In genomic region chr4:56051049-56051709, GRCh38 we compare ENCODE assay signal across 23 cellular contexts.
DNase-seq lines count a peak whose midpoint lies in the region; ATAC-seq and TF ChIP-seq lines count a peak whose summit lies in the region.
"Had no signal": no experiment of that assay in that cellular context is flagged by ENCODE, and none has a peak within 500 bp of the region (broad histone marks: within the 10 kb centered on the region; RNA-seq: fewer than 3 reads in every experiment).

No MANE protein-coding gene starts in this region.

- no peak for ATAC-seq in GM21825 (IDR thresholded peaks at IDR 0.05; ENCODE audit: unreplicated experiment)
- ATAC-seq: activated CD8-positive, alpha-beta memory T cell treated with anti-CD3 and anti-CD28 coated beads, Interleukin-2, amount 10 ng/mL, durations not matched to agents 7 days and 5 days; activated naive CD8-positive, alpha-beta T cell treated with anti-CD3 and anti-CD28 coated beads, Interleukin-2, amount 50 U/mL, for 24 hours; stimulated activated naive CD8-positive, alpha-beta T cell treated with anti-CD3 and anti-CD28 coated beads, Interleukin-15, amount 100 ng/mL, for 72 hours had no signal

- H3K9me3 Mint-ChIP-seq in progenitor cell of endocrine pancreas (ENCODE audit: low read depth) = no peaks in the 10 kb centered on the region
- H3K9me3 Mint-ChIP-seq: activated naive CD8-positive, alpha-beta T cell treated with anti-CD3 and anti-CD28 coated beads, Interleukin-2, amount 50 U/mL, for 24 hours; stimulated activated naive CD8-positive, alpha-beta T cell treated with anti-CD3 and anti-CD28 coated beads, Interleukin-15, amount 100 ng/mL, for 72 hours had no signal

- no peak for DNase-seq in WERI-Rb-1
- no peak for DNase-seq in progenitor cell of endocrine pancreas (ENCODE audit: low spot score, unreplicated experiment)
- DNase-seq in COR-L47 (lab: John Stamatoyannopoulos, UW) = no peak
- no peak for DNase-seq in NCI-H510A (lab: John Stamatoyannopoulos, UW)
- DNase-seq in amniotic stem cell (lab: John Stamatoyannopoulos, UW) = no peak
- DNase-seq: activated CD4-positive, alpha-beta T cell treated with anti-CD3 and anti-CD28 coated beads, Interleukin-2, amount 50 U/mL, for 1 hour; activated CD8-positive, alpha-beta memory T cell treated with anti-CD3 and anti-CD28 coated beads, Interleukin-2, amount 10 ng/mL, durations not matched to agents 7 days and 5 days; activated naive CD8-positive, alpha-beta T cell treated with anti-CD3 and anti-CD28 coated beads, Interleukin-2, amount 50 U/mL, for 24 hours; activated T-cell treated with anti-CD3 and anti-CD28 coated beads, Interleukin-2, amount 50 U/mL, for 48 hours; cerebellar nuclear complex; H7; kidney glomerular epithelial cell; MM.1S; NCI-H2029 treated with DMSO at 0.1 percent for 48 hours; stimulated activated CD8-positive, alpha-beta memory T cell treated with anti-CD3 and anti-CD28 coated beads, Interleukin-4, amount 100 ng/mL, for 48 hours; stimulated activated naive CD8-positive, alpha-beta T cell treated with anti-CD3 and anti-CD28 coated beads, Interleukin-15, amount 100 ng/mL, for 72 hours; thyroid gland had no signal

- peaks cover 45% of the 10 kb centered on the region for H3K4me1 Mint-ChIP-seq in progenitor cell of endocrine pancreas (ENCODE audit: low read depth)

- peak overlapping the region; percentile 98 for H3K4me3 Mint-ChIP-seq in progenitor cell of endocrine pancreas (ENCODE audit: low read depth)
- H3K4me3 Mint-ChIP-seq: activated CD8-positive, alpha-beta memory T cell treated with anti-CD3 and anti-CD28 coated beads, Interleukin-2, amount 10 ng/mL, durations not matched to agents 7 days and 5 days; activated naive CD8-positive, alpha-beta T cell treated with anti-CD3 and anti-CD28 coated beads, Interleukin-2, amount 50 U/mL, for 24 hours; CD4-positive, CD25-positive, alpha-beta regulatory T cell; stimulated activated naive CD8-positive, alpha-beta T cell treated with anti-CD3 and anti-CD28 coated beads, Interleukin-15, amount 100 ng/mL, for 72 hours had no signal

- no peaks in the 10 kb centered on the region for H3K36me3 ChIP-seq in HUES48 (ENCODE audit: control insufficient read depth, insufficient read depth, low read length)
- H3K36me3 ChIP-seq in WERI-Rb-1 = peaks cover 9% of the 10 kb centered on the region
- no peaks in the 10 kb centered on the region for H3K36me3 ChIP-seq in iPS-18a (ENCODE audit: control insufficient read depth, low read depth, low read length)
- H3K36me3 ChIP-seq: thyroid gland had no signal

- H3K27ac Mint-ChIP-seq in progenitor cell of endocrine pancreas = peak overlapping the region; percentile 100
- H3K27ac Mint-ChIP-seq: activated CD8-positive, alpha-beta memory T cell treated with anti-CD3 and anti-CD28 coated beads, Interleukin-2, amount 10 ng/mL, durations not matched to agents 7 days and 5 days; activated naive CD8-positive, alpha-beta T cell treated with anti-CD3 and anti-CD28 coated beads, Interleukin-2, amount 50 U/mL, for 24 hours; CD4-positive, CD25-positive, alpha-beta regulatory T cell; stimulated activated naive CD8-positive, alpha-beta T cell treated with anti-CD3 and anti-CD28 coated beads, Interleukin-15, amount 100 ng/mL, for 72 hours had no signal

- H3K27me3 ChIP-seq in HUES48 (ENCODE audit: control insufficient read depth, insufficient read depth, low read length) (no peaks in the 10 kb centered on the region), WERI-Rb-1 (ENCODE audit: insufficient read depth, low read depth, severe bottlenecking) (no peaks in the 10 kb centered on the region), iPS-18a (ENCODE audit: control insufficient read depth, insufficient read depth, low read length) (peaks cover 4% of the 10 kb centered on the region)

- TF ChIP-seq CTCF in WERI-Rb-1 (IDR thresholded peaks at IDR 0.05; ENCODE audit: low read depth, low read length) = no peak
- no peak for TF ChIP-seq CTCF in progenitor cell of endocrine pancreas (IDR thresholded peaks at IDR 0.05; ENCODE audit: unreplicated experiment)

- H3K4me3 ChIP-seq in HUES48 (ENCODE audit: low read depth, low read length) (peak overlapping the region; percentile 91; the same call in 1 of the 2 replicates), WERI-Rb-1 (ENCODE audit: low read depth, low read length) (peak overlapping the region; percentile 98; the same call in 1 of the 2 replicates), iPS-18a (ENCODE audit: low read length) (peak overlapping the region; percentile 94)
- H3K4me3 ChIP-seq: thyroid gland had no signal

- peaks cover 3% of the 10 kb centered on the region for H3K36me3 Mint-ChIP-seq in progenitor cell of endocrine pancreas (ENCODE audit: insufficient read depth)
- H3K36me3 Mint-ChIP-seq: activated CD8-positive, alpha-beta memory T cell treated with anti-CD3 and anti-CD28 coated beads, Interleukin-2, amount 10 ng/mL, durations not matched to agents 7 days and 5 days; CD4-positive, CD25-positive, alpha-beta regulatory T cell had no signal

- H3K9me3 ChIP-seq in HUES48 (ENCODE audit: control insufficient read depth, insufficient read depth, low read length) (no peaks in the 10 kb centered on the region), WERI-Rb-1 (ENCODE audit: severe bottlenecking) (no peaks in the 10 kb centered on the region), iPS-18a (ENCODE audit: control insufficient read depth, low read depth, low read length) (no peaks in the 10 kb centered on the region)
- H3K9me3 ChIP-seq: thyroid gland had no signal

- H3K27me3 Mint-ChIP-seq in progenitor cell of endocrine pancreas = no peaks in the 10 kb centered on the region

- H3K27ac ChIP-seq in HUES48 (ENCODE audit: low read depth, low read length) = no peak overlapping the region
- H3K27ac ChIP-seq in WERI-Rb-1 = peak overlapping the region; percentile 98
- H3K27ac ChIP-seq in iPS-18a (ENCODE audit: low read length) = no peak overlapping the region
- H3K27ac ChIP-seq: KMS-11, RWPE1, thyroid gland had no signal

- H3K9ac ChIP-seq in HUES48 (ENCODE audit: low read depth, low read length) = no peak overlapping the region
- H3K9ac ChIP-seq in iPS-18a (ENCODE audit: low read length) = peak overlapping the region; percentile 94

- H3K4me1 ChIP-seq in HUES48 (ENCODE audit: control insufficient read depth, insufficient read depth, low read length) (peaks cover 32% of the 10 kb centered on the region), iPS-18a (ENCODE audit: control insufficient read depth, low read depth, low read length) (peaks cover 33% of the 10 kb centered on the region)
